ENCODE assay signal across 20 cellular contexts in the genomic region with DNA sequence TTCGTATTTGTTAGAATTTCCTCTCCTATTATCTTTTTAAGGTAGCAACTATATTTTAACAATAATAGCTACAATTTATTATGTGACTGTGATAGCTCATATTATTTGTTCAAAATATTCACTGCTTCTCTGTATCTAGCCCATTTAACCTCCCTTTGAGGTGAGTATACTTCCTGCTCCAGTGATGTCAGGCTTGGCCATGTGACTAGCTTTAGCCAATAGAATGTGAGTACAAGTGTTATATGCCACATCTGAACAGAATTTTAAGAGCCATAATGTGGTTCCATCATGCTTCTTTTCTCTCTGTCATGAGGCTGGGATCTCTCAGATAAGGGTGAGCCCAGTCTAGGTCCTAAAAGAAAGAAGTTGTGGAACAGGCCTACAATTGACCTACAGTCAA.
DNase-seq lines count a peak whose midpoint lies in the region; ATAC-seq, FAIRE-seq and TF ChIP-seq lines count a peak whose summit lies in the region.
"Had no signal": no experiment of that assay in that cellular context is flagged by ENCODE, and none has a peak within 500 bp of the region (broad histone marks: within the 10 kb centered on the region; RNA-seq: fewer than 3 reads in every experiment).

No MANE protein-coding gene starts in this region.

- TF ChIP-seq CTCF in A549 (IDR thresholded peaks at IDR 0.05) (no peak), DND-41 (IDR thresholded peaks at IDR 0.05; ENCODE audit: borderline replicate concordance, extremely low read depth, low read length, poor library complexity, severe bottlenecking) (no peak), K562 (IDR thresholded peaks at IDR 0.05 in 2 of 3, conservative IDR thresholded peaks at IDR 0.05 in 1 of 3; ENCODE audit: insufficient read depth in 2 of 3, low read depth in 1 of 3, low read length in 3 of 3) (no peak)

- FAIRE-seq in A549 (lab: Jason Lieb, UNC) (no peak), K562 (lab: Jason Lieb, UNC) (no peak)
- FAIRE-seq: A204.1, D721Med, H54 had no signal

- in situ Hi-C loops in K562 (cut with MboI): no loop called here

- no peak for ATAC-seq in A549
- peak; percentile 44; the same call in 1 of the 3 replicates for ATAC-seq in DND-41 (ENCODE audit: insufficient read depth, low read depth)
- 0 out of 3 replicates have a peak, but pooled peaks have one; percentile 42 for ATAC-seq in K562
- no peak for ATAC-seq in HG03439 (IDR thresholded peaks at IDR 0.05; ENCODE audit: unreplicated experiment)
- ATAC-seq: CD8-positive, alpha-beta T cell; HCT116 had no signal

- TF ChIP-seq RAD21 in A549 (conservative IDR thresholded peaks at IDR 0.05 in 1 of 2, IDR thresholded peaks at IDR 0.05 in 1 of 2) (no peak), K562 (CRISPR knock-in tag; conservative IDR thresholded peaks at IDR 0.05 in 1 of 2, IDR thresholded peaks at IDR 0.05 in 1 of 2) (no peak)

- H4K20me1 ChIP-seq in DND-41 (ENCODE audit: insufficient read depth, low read length) (no peaks in the 10 kb centered on the region), K562 (replicated peaks; ENCODE audit: control insufficient read depth, insufficient read depth, low read length) (no peaks in the 10 kb centered on the region)

- TF ChIP-seq POLR2A in A549 (IDR thresholded peaks at IDR 0.05; ENCODE audit: low read length): no peak
- TF ChIP-seq POLR2A in K562 (conservative IDR thresholded peaks at IDR 0.05): no peak

- H3K4me2 ChIP-seq in A549 (no peak overlapping the region), DND-41 (ENCODE audit: insufficient read depth, low read length) (no peak overlapping the region), K562 (ENCODE audit: insufficient read depth, low read length) (no peak overlapping the region)

- no TSS peak for BruUV-seq in K562 (replicated peaks; lab: Mats Ljungman, UMichigan)

- DNase-seq in A549 (ENCODE audit: low read depth in 1 of 2, low spot score in 1 of 2) (no peak), DND-41 (no peak), NAMALWA (ENCODE audit: low spot score) (peak; percentile 47), K562 (ENCODE audit: extremely low read depth in 1 of 4, low spot score in 3 of 4) (no peak), cerebellar nuclear complex (lab: John Stamatoyannopoulos, UW) (no peak), NCI-H526 (lab: John Stamatoyannopoulos, UW) (no peak), retina (no peak)
- DNase-seq: BE2C; CD8-positive, alpha-beta T cell; COR-L47; DMS153; DMS79 treated with DMSO at 0.1 percent for 48 hours; GDM1; GM23248 had no signal

- CTCF ChIA-PET in A549 (lab: Yijun Ruan, JAX) (no interaction called here), K562 (lab: Yijun Ruan, JAX; ENCODE audit: low intra/inter-chr PET ratio) (no interaction called here)

- H3K9me3 ChIP-seq in A549: no peaks in the 10 kb centered on the region
- H3K9me3 ChIP-seq in DND-41 (ENCODE audit: insufficient read depth, low read length, severe bottlenecking): no peaks in the 10 kb centered on the region
- no peaks in the 10 kb centered on the region for H3K9me3 ChIP-seq in K562 (replicated peaks; ENCODE audit: control insufficient read depth, insufficient read depth, low read depth, low read length)
- H3K9me3 ChIP-seq: BE2C had no signal

- H3K9ac ChIP-seq in DND-41 (ENCODE audit: low read depth, low read length) (no peak overlapping the region), K562 (ENCODE audit: insufficient read depth in 1 of 2, low read depth in 2 of 2, low read length in 2 of 2) (no peak overlapping the region)
- H3K9ac ChIP-seq: GM23248 had no signal

- H3K4me1 ChIP-seq in A549: peaks cover 14% of the 10 kb centered on the region
- no peaks in the 10 kb centered on the region for H3K4me1 ChIP-seq in DND-41 (ENCODE audit: insufficient read depth, low read length)
- no peaks in the 10 kb centered on the region; a peak in 1 of 5 replicates for H3K4me1 ChIP-seq in K562 (replicated peaks in 1 of 2; ENCODE audit: control insufficient read depth in 2 of 2, insufficient read depth in 2 of 2, low read length in 2 of 2)

- POLR2A ChIA-PET in A549 (lab: Yijun Ruan, JAX): no interaction called here
- POLR2A ChIA-PET in K562 (lab: Yijun Ruan, JAX): interaction anchor here (1.0 to 1.2 kb wide), 2 partner anchors 9 to 19 kb away, joined by 4 read pairs; no protein-coding TSS in a partner anchor

- no peaks in the 10 kb centered on the region for H3K9me1 ChIP-seq in K562 (ENCODE audit: control insufficient read depth, insufficient read depth, low read length)

- intact Hi-C loops in K562 (cut with micrococcal nuclease): no loop called here

- H3K79me2 ChIP-seq in DND-41 (ENCODE audit: insufficient read depth, low read length) (no peaks in the 10 kb centered on the region), K562 (ENCODE audit: control insufficient read depth, insufficient read depth, low read length) (no peaks in the 10 kb centered on the region)

- no peaks in the 10 kb centered on the region for H3K36me3 ChIP-seq in DND-41 (ENCODE audit: insufficient read depth, low read length)
- H3K36me3 ChIP-seq in K562 (ENCODE audit: control insufficient read depth, insufficient read depth, low read length): no peaks in the 10 kb centered on the region
- H3K36me3 ChIP-seq: BE2C had no signal

- WGBS in A549 (ENCODE audit: missing lambda C conversion rate): 96% methylated on average over 1 of the region's 1 CpG
- WGBS in K562 (ENCODE audit: insufficient coverage, low coverage, missing lambda C conversion rate): no CpG with 5 or more reads among the region's 1 CpG

- no peak overlapping the region for H3K4me3 ChIP-seq in A549
- H3K4me3 ChIP-seq in DND-41 (ENCODE audit: low read depth in 1 of 2, low read length in 2 of 2): no peak overlapping the region
- no peak overlapping the region for H3K4me3 ChIP-seq in K562
- H3K4me3 ChIP-seq: GM23248 had no signal

- no peak overlapping the region for H3K27ac ChIP-seq in A549
- H3K27ac ChIP-seq in DND-41 (ENCODE audit: low read length): no peak overlapping the region
- no peak overlapping the region for H3K27ac ChIP-seq in K562 (ENCODE audit: extremely low read depth, low read depth, low read length)
- H3K27ac ChIP-seq: C4-2B, GM23248 had no signal

- H3K27me3 ChIP-seq in DND-41 (ENCODE audit: insufficient read depth, low read length, poor library complexity) (no peaks in the 10 kb centered on the region), K562 (ENCODE audit: control insufficient read depth in 2 of 2, insufficient read depth in 2 of 2, low read length in 2 of 2) (no peaks in the 10 kb centered on the region)
- H3K27me3 ChIP-seq: BE2C had no signal

- H2AFZ ChIP-seq in DND-41 (ENCODE audit: low read depth, low read length) (no peak overlapping the region), K562 (ENCODE audit: low read depth, low read length) (no peak overlapping the region)
- H2AFZ ChIP-seq: GM23248 had no signal

- no peak for TF ChIP-seq EP300 in A549 (IDR thresholded peaks at IDR 0.05)
- TF ChIP-seq EP300 in K562 (IDR thresholded peaks at IDR 0.05; ENCODE audit: low read length): no peak

TF ChIP-seq in A549, 52 proteins besides CTCF, POLR2A, EP300 and RAD21:
- TF ChIP-seq USF2 (IDR thresholded peaks at IDR 0.05) (peak; percentile 15; the same call in 1 of the 2 replicates), POLR2AphosphoS2 (conservative IDR thresholded peaks at IDR 0.05; ENCODE audit: low read length) (no peak), NFE2L2 (conservative IDR thresholded peaks at IDR 0.05; ENCODE audit: low read length) (no peak), SMC3 (IDR thresholded peaks at IDR 0.05) (no peak), HOXB13 (CRISPR knock-in tag; IDR thresholded peaks at IDR 0.05; ENCODE audit: low read depth) (no peak), BHLHE40 (IDR thresholded peaks at IDR 0.05; ENCODE audit: low read depth, low read length) (no peak)

TF ChIP-seq in K562, 482 proteins besides CTCF, POLR2A, EP300 and RAD21:
- peak; percentile 68 for TF ChIP-seq USF2 (CRISPR knock-in tag; IDR thresholded peaks at IDR 0.05)
- TF ChIP-seq RAD51 (IDR thresholded peaks at IDR 0.05; ENCODE audit: borderline replicate concordance, low read depth): peak; percentile 36; the same call in 1 of the 2 replicates
- TF ChIP-seq SAFB2 (IDR thresholded peaks at IDR 0.05; ENCODE audit: borderline replicate concordance, low read depth, low read length, severe bottlenecking): no peak
- no peak for TF ChIP-seq ZNF384 (IDR thresholded peaks at IDR 0.05; ENCODE audit: low read depth, low read length)

Comparison
In these comparisons a context has a peak if more than half of its experiments do, and no peak if none do; other contexts are left out.
1. ATAC-seq: peak in DND-41 (single experiment) and K562 (single experiment); none in A549 (0 of 2) and HG03439 (single experiment).
2. Of the 35 proteins assayed by ChIP-seq in both K562 and A549: peak only in K562: none; only in A549: none; in both: USF2; in neither: 34.